19 cellular contexts compared by ENCODE assay signal in the genomic region with DNA sequence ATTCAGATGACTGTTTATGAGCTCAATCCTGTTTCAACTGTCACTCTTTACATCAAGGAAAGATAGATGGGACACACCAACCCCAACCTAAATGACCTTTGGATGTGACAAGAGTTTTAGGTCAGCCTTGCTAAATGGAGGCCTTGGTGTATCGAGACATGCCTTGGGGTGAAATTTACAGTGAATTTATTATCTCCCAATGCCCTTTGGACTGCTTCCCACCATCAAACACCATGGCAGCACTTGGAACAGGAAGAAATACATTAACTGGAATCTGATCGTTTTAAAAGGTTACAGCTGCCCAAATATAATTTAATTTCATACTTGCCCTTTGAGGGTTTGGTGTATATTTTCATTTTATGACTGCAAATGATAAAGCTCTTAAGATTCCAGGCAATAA.
DNase-seq lines count a peak whose midpoint lies in the region; ATAC-seq, FAIRE-seq and TF ChIP-seq lines count a peak whose summit lies in the region.
"Had no signal": no experiment of that assay in that cellular context is flagged by ENCODE, and none has a peak within 500 bp of the region (broad histone marks: within the 10 kb centered on the region; RNA-seq: fewer than 3 reads in every experiment).

No MANE protein-coding gene starts in this region.

- no peak overlapping the region for H4K5ac ChIP-seq in H1 (ENCODE audit: insufficient read length, low read depth, low read length)

- no peak overlapping the region for H3K27ac ChIP-seq in HepG2 (ENCODE audit: extremely low read length, insufficient read depth, low read length)
- no peak overlapping the region for H3K27ac ChIP-seq in right lobe of liver
- no peak overlapping the region for H3K27ac ChIP-seq in H1 (ENCODE audit: low read depth, low read length)

- H3K9me3 ChIP-seq in HepG2 (ENCODE audit: low read length) (no peaks in the 10 kb centered on the region), right lobe of liver (no peaks in the 10 kb centered on the region), H1 (ENCODE audit: insufficient read depth in 2 of 2, low read depth in 1 of 2, low read length in 1 of 2) (no peaks in the 10 kb centered on the region)

- ATAC-seq in HepG2, result no peak
- no peak for ATAC-seq in right lobe of liver
- no peak for ATAC-seq in HG03520 (IDR thresholded peaks at IDR 0.05; ENCODE audit: unreplicated experiment)

- H3K14ac ChIP-seq in H1 (ENCODE audit: insufficient read length), result no peak overlapping the region

- no peaks in the 10 kb centered on the region for H3K23me2 ChIP-seq in H1 (ENCODE audit: low read depth, low read length)

- TF ChIP-seq POLR2A in HepG2 (IDR thresholded peaks at IDR 0.05; ENCODE audit: insufficient read depth in 1 of 2, low read depth in 2 of 2, low read length in 2 of 2), result no peak
- no peak for TF ChIP-seq POLR2A in right lobe of liver (IDR thresholded peaks at IDR 0.05)
- TF ChIP-seq POLR2A in H1 (IDR thresholded peaks at IDR 0.05; ENCODE audit: control extremely low read depth in 1 of 2, low read depth in 2 of 2, low read length in 2 of 2), result no peak

- H3K4ac ChIP-seq in H1 (replicated peaks; ENCODE audit: insufficient read length, low read depth, low read length), result no peak overlapping the region

- H4K8ac ChIP-seq in H1 (ENCODE audit: extremely low read depth, insufficient read depth, low read length), result no peak overlapping the region

- H4K91ac ChIP-seq in H1 (replicated peaks; ENCODE audit: insufficient read length, low read length), result no peak overlapping the region

- no peak overlapping the region for H2AFZ ChIP-seq in HepG2 (ENCODE audit: low read length)
- H2AFZ ChIP-seq in H1 (ENCODE audit: low read length), result 0 out of 2 replicates have a peak overlapping the region, but pooled peaks have one; percentile 16

- no peaks in the 10 kb centered on the region for H3K79me2 ChIP-seq in HepG2 (ENCODE audit: insufficient read depth, low read length)
- H3K79me2 ChIP-seq in H1 (ENCODE audit: control insufficient read depth in 1 of 2, insufficient read depth in 2 of 2, low read length in 2 of 2), result no peaks in the 10 kb centered on the region

- H3K4me3 ChIP-seq in HepG2 (replicated peaks in 1 of 3; ENCODE audit: insufficient read depth in 1 of 3, low read depth in 2 of 3, low read length in 3 of 3) (no peak overlapping the region), right lobe of liver (no peak overlapping the region), H1 (ENCODE audit: extremely low read depth in 1 of 4, insufficient read depth in 2 of 4, low read depth in 3 of 4, low read length in 4 of 4) (no peak overlapping the region)

- CTCF ChIA-PET in HepG2 (lab: Yijun Ruan, JAX; ENCODE audit: low intra/inter-chr PET ratio, low total read pairs), result no interaction called here
- CTCF ChIA-PET in H1 (lab: Charles Lee; ENCODE audit: partially characterized antibody), result interaction anchor here (1.1 kb wide), 1 partner anchor 25 kb away, joined by 3 read pairs; no protein-coding TSS in a partner anchor

- no peaks in the 10 kb centered on the region for H3K4me1 ChIP-seq in HepG2 (ENCODE audit: insufficient read depth, low read length)
- H3K4me1 ChIP-seq in right lobe of liver, result no peaks in the 10 kb centered on the region
- peaks cover 0 to 3% (median 0%) of the 10 kb centered on the region in 4 experiments; a peak in 1 of 7 replicates for H3K4me1 ChIP-seq in H1 (replicated peaks in 1 of 4; ENCODE audit: control insufficient read depth in 3 of 4, insufficient read depth in 4 of 4, low read length in 3 of 4)

- DNase-seq in HepG2 (ENCODE audit: low spot score), result no peak
- no peak for DNase-seq in right lobe of liver
- DNase-seq in NCI-H2196 (lab: John Stamatoyannopoulos, UW; ENCODE audit: unreplicated experiment), result peak; percentile 85
- DNase-seq in H1 (ENCODE audit: low read depth in 1 of 2, low spot score in 2 of 2), result no peak
- no peak for DNase-seq in activated CD4-positive, alpha-beta T cell treated with anti-CD3 and anti-CD28 coated beads for 4 hours
- no peak for DNase-seq in NOMO-1 treated with dmso at 0.1 percent for 144 hours (lab: John Stamatoyannopoulos, UW; ENCODE audit: unreplicated experiment)
- DNase-seq: Calu3; CD4-positive, CD25-positive, alpha-beta regulatory T cell; DMS79 treated with DMSO at 0.1 percent for 48 hours; GDM1; GOT3; Karpas-422; MM.1S; NCI-H1436 treated with DMSO at 0.1 percent for 48 hours; NCI-H2171; NCI-H510A treated with DMSO at 0.1 percent for 48 hours; T-helper 2 cell had no signal

- H2AK5ac ChIP-seq in H1 (ENCODE audit: low read depth, low read length), result no peak overlapping the region

- H3K9ac ChIP-seq in HepG2 (ENCODE audit: insufficient read depth, low read depth, low read length), result no peak overlapping the region
- no peak overlapping the region for H3K9ac ChIP-seq in H1 (replicated peaks in 1 of 4; ENCODE audit: extremely low read depth in 1 of 4, low read depth in 3 of 4, low read length in 3 of 4)

- H3K4me2 ChIP-seq in HepG2 (ENCODE audit: low read depth, low read length), result no peak overlapping the region
- no peak overlapping the region for H3K4me2 ChIP-seq in H1 (ENCODE audit: insufficient read depth in 1 of 2, low read depth in 2 of 2, low read length in 2 of 2)

- H3K27me3 ChIP-seq in HepG2 (ENCODE audit: control insufficient read depth in 1 of 2, insufficient read depth in 2 of 2, low read length in 2 of 2) (no peaks in the 10 kb centered on the region), right lobe of liver (no peaks in the 10 kb centered on the region), H1 (replicated peaks in 1 of 4; ENCODE audit: control insufficient read depth in 3 of 4, extremely low read depth in 1 of 4, insufficient read depth in 3 of 4, low read length in 3 of 4) (no peaks in the 10 kb centered on the region)

- no peak overlapping the region for H2BK120ac ChIP-seq in H1 (replicated peaks; ENCODE audit: low read depth, low read length)

- no peak overlapping the region for H3K18ac ChIP-seq in H1 (ENCODE audit: extremely low read depth, low read length)

- in situ Hi-C loops in HepG2 (cut with HindIII; ENCODE audit: extremely low pct_ligation_motif_present, low pct_unique_long_range_greater_than_20kb), result no loop called here

- FAIRE-seq in HepG2 (lab: Jason Lieb, UNC) (no peak), H1 (lab: Jason Lieb, UNC) (no peak)
- FAIRE-seq: GM12892 had no signal

- TF ChIP-seq EP300 in HepG2 (IDR thresholded peaks at IDR 0.05; ENCODE audit: low read depth in 2 of 2, low read length in 2 of 2) (no peak), HepG2 (CRISPR knock-in tag; IDR thresholded peaks at IDR 0.05; ENCODE audit: borderline replicate concordance) (no peak), H1 (IDR thresholded peaks at IDR 0.05; ENCODE audit: borderline replicate concordance in 1 of 2, low read depth in 2 of 2, low read length in 2 of 2) (no peak)

- POLR2A ChIA-PET in HepG2 (lab: Yijun Ruan, JAX) (no interaction called here), H1 (lab: Charles Lee; ENCODE audit: partially characterized antibody) (no interaction called here)

- H2BK20ac ChIP-seq in H1 (ENCODE audit: low read length), result no peak overlapping the region

- BruUV-seq in HepG2 (replicated peaks; lab: Mats Ljungman, UMichigan), result no TSS peak

- TF ChIP-seq RAD21 in HepG2 (CRISPR knock-in tag; IDR thresholded peaks at IDR 0.05), result no peak
- no peak for TF ChIP-seq RAD21 in H1 (IDR thresholded peaks at IDR 0.05 in 1 of 2, conservative IDR thresholded peaks at IDR 0.05 in 1 of 2; ENCODE audit: low read depth in 2 of 2, low read length in 2 of 2)

- H3K23ac ChIP-seq in H1 (ENCODE audit: insufficient read length), result no peak overlapping the region

- WGBS in HepG2 (ENCODE audit: low lambda C conversion rate), result 98% methylated on average over 2 of the region's 2 CpGs
- WGBS in right lobe of liver (ENCODE audit: insufficient coverage, low coverage, low lambda C conversion rate, missing lambda C conversion rate), result 78% methylated on average over 2 of the region's 2 CpGs
- 92% methylated on average over 2 of the region's 2 CpGs; no CpG with 5 or more reads in 1 of the 2 experiments for WGBS in H1 (ENCODE audit: extremely low coverage in 1 of 2, insufficient coverage in 1 of 2, insufficient read length in 1 of 2, insufficient replicate concordance in 2 of 2, low coverage in 1 of 2, low lambda C conversion rate in 2 of 2, missing lambda C conversion rate in 1 of 2), 2 experiments

- intact Hi-C loops in HepG2 (cut with micrococcal nuclease; ENCODE audit: unreplicated experiment) (no loop called here), right lobe of liver (cut with DNase I) (no loop called here)

- H4K20me1 ChIP-seq in HepG2 (ENCODE audit: insufficient read depth, low read length) (no peaks in the 10 kb centered on the region), H1 (replicated peaks in 1 of 2; ENCODE audit: control insufficient read depth in 1 of 2, insufficient read depth in 2 of 2, low read length in 2 of 2) (no peaks in the 10 kb centered on the region)

- H2BK5ac ChIP-seq in H1 (ENCODE audit: low read depth, low read length), result no peak overlapping the region

- no peak overlapping the region for H2BK15ac ChIP-seq in H1 (ENCODE audit: low read length)

- H3K56ac ChIP-seq in H1 (replicated peaks; ENCODE audit: insufficient read length, low read depth, low read length), result no peak overlapping the region

- H2BK12ac ChIP-seq in H1 (ENCODE audit: low read depth, low read length), result no peak overlapping the region

- H3K79me1 ChIP-seq in H1 (ENCODE audit: low read depth, low read length), result no peaks in the 10 kb centered on the region

- no peak for TF ChIP-seq CTCF in HepG2 (CRISPR knock-in tag; IDR thresholded peaks at IDR 0.05)
- no peak for TF ChIP-seq CTCF in right lobe of liver (IDR thresholded peaks at IDR 0.05)
- no peak for TF ChIP-seq CTCF in H1 (IDR thresholded peaks at IDR 0.05; ENCODE audit: control extremely low read depth in 1 of 3, insufficient read depth in 1 of 3, low read depth in 1 of 3, low read length in 3 of 3)

- H3K36me3 ChIP-seq in HepG2 (replicated peaks in 1 of 2; ENCODE audit: control insufficient read depth in 1 of 2, insufficient read depth in 2 of 2, low read length in 2 of 2) (peaks cover 3 to 4% of the 10 kb centered on the region in 2 experiments; a peak in 4 of 5 replicates), right lobe of liver (no peaks in the 10 kb centered on the region), H1 (ENCODE audit: control insufficient read depth in 2 of 4, insufficient read depth in 4 of 4, low read length in 3 of 4) (no peaks in the 10 kb centered on the region)

TF ChIP-seq in HepG2, 621 proteins besides CTCF, POLR2A, EP300 and RAD21:
- TF ChIP-seq RBM22 (optimal IDR thresholded peaks at IDR 0.05; ENCODE audit: low read length), result peak; percentile 72
- no peak for TF ChIP-seq ZNF34 (CRISPR knock-in tag; IDR thresholded peaks at IDR 0.05; ENCODE audit: borderline replicate concordance)

TF ChIP-seq in H1, 55 proteins besides CTCF, POLR2A, EP300 and RAD21 (continues in another document):
- no peak for TF ChIP-seq JUN (IDR thresholded peaks at IDR 0.05; ENCODE audit: low read depth, low read length)
- no peak for TF ChIP-seq SIX5 (IDR thresholded peaks at IDR 0.05; ENCODE audit: low read depth, low read length)
- TF ChIP-seq TAF1 (IDR thresholded peaks at IDR 0.05; ENCODE audit: low read depth, low read length), result no peak
- no peak for TF ChIP-seq KDM1A (IDR thresholded peaks at IDR 0.05; ENCODE audit: borderline replicate concordance, low read length)
- no peak for TF ChIP-seq CTBP2 (IDR thresholded peaks at IDR 0.05; ENCODE audit: borderline replicate concordance, insufficient read depth, insufficient read length, low read length)
- TF ChIP-seq RBBP5 (IDR thresholded peaks at IDR 0.05; ENCODE audit: borderline replicate concordance, low read depth, low read length), result no peak
